Comparison of ENCODE assay signal across 10 cellular contexts in the genomic region with DNA sequence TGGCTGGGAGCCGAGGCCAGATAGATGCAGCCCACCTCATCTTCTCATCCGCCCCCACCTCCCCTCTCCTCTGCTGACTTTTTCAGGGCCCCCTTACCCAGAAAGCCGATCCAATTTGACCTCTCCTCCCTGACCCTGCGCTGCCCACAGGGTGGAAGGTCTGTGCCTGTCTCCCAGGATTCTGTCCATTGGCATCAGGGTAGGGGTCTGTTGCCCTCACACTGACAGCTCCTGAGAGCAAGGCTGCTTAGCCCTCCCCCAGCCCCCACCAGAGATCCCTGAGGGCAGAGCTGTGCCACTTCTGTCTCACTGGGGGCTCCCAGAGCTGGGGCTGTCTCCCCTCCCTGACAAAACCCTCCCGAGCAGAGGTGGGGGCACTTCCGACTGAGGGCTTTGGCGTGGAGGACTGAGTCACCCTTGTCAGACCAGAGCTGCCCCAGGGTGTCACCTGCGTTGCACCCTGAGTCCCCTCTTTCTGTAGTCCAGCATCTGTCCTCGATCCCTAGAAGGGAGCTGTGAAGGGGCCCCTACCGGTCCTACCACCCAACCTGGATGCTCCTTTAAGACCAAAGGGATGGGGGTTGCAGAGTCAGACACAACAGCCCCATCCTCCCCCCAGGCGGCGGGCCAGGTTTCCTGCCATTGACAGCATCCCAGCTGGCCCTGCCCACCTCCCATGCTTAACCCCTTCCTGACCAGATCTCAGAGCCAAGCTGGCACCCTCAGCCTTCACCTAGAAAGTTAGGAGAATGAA. TPM values are rescaled to one million over a fixed set of nuclear protein-coding genes. Genes with fewer than 3 reads are reported as not detected.
DNase-seq lines count a peak whose midpoint lies in the region; ATAC-seq and TF ChIP-seq lines count a peak whose summit lies in the region.
"Had no signal": no experiment of that assay in that cellular context is flagged by ENCODE, and none has a peak within 500 bp of the region (broad histone marks: within the 10 kb centered on the region; RNA-seq: fewer than 3 reads in every experiment).

No MANE protein-coding gene starts in this region.

- peak; percentile 51 for DNase-seq in BE2C
- DNase-seq in KBM-7 = peak; percentile 30
- peak; percentile 61 for DNase-seq in endothelial cell (ENCODE audit: low spot score)
- DNase-seq in mesothelial cell of epicardium (ENCODE audit: low spot score in 2 of 2, unreplicated experiment in 2 of 2) = no peak
- DNase-seq in NK-92 treated with Interleukin-12 subunit alpha and Interleukin-12 subunit beta, amount 100 ng/mL, for 24 hours (lab: John Stamatoyannopoulos, UW) = no peak
- DNase-seq: NCI-H1092 treated with DMSO at 0.1 percent for 48 hours had no signal

- H3K36me3 ChIP-seq in BE2C = no peaks in the 10 kb centered on the region

- no peaks in the 10 kb centered on the region for H3K36me3 Mint-ChIP-seq in endothelial cell (ENCODE audit: low read depth, unreplicated experiment)
- H3K36me3 Mint-ChIP-seq in mesothelial cell of epicardium = no peaks in the 10 kb centered on the region

- H3K9me3 Mint-ChIP-seq in endothelial cell (ENCODE audit: unreplicated experiment) = no peaks in the 10 kb centered on the region
- H3K9me3 Mint-ChIP-seq in mesothelial cell of epicardium = no peaks in the 10 kb centered on the region

- no peak overlapping the region for H3K27ac Mint-ChIP-seq in endothelial cell (ENCODE audit: unreplicated experiment)
- H3K27ac Mint-ChIP-seq in mesothelial cell of epicardium = no peak overlapping the region

- in situ Hi-C loops in KBM-7 (cut with MboI; ENCODE audit: low pct_unique_long_range_greater_than_20kb, low sequenced_read_pairs) = no loop called here

- TF ChIP-seq CTCF in BE2C (IDR thresholded peaks at IDR 0.05; ENCODE audit: low read depth, low read length) (no peak), endothelial cell (IDR thresholded peaks at IDR 0.05; ENCODE audit: unreplicated experiment) (no peak), mesothelial cell of epicardium (IDR thresholded peaks at IDR 0.05; ENCODE audit: unreplicated experiment) (no peak)

- H3K4me1 Mint-ChIP-seq in endothelial cell (ENCODE audit: unreplicated experiment) (peaks cover 50% of the 10 kb centered on the region), mesothelial cell of epicardium (peaks cover 50% of the 10 kb centered on the region)

- peaks cover 18% of the 10 kb centered on the region for H3K27me3 Mint-ChIP-seq in endothelial cell (ENCODE audit: unreplicated experiment)
- peaks cover 4% of the 10 kb centered on the region for H3K27me3 Mint-ChIP-seq in mesothelial cell of epicardium (ENCODE audit: low read depth)

- no peaks in the 10 kb centered on the region for H3K9me3 ChIP-seq in BE2C

- peak overlapping the region; percentile 79 for H3K4me3 Mint-ChIP-seq in endothelial cell (ENCODE audit: unreplicated experiment)
- H3K4me3 Mint-ChIP-seq in mesothelial cell of epicardium = peak overlapping the region; percentile 13

- peaks cover 7% of the 10 kb centered on the region for H3K4me1 ChIP-seq in BE2C

- no peaks in the 10 kb centered on the region for H3K27me3 ChIP-seq in BE2C

- no peak overlapping the region for H3K4me3 ChIP-seq in BE2C (ENCODE audit: low read depth, low read length)

- ATAC-seq in GM18519 (IDR thresholded peaks at IDR 0.05; ENCODE audit: low FRiP score, unreplicated experiment) (no peak), GM21619 (IDR thresholded peaks at IDR 0.05; ENCODE audit: unreplicated experiment) (no peak)
- ATAC-seq in activated CD4-positive, CD25-positive, alpha-beta regulatory T cell treated with anti-CD3 and anti-CD28 coated beads, Interleukin-2, amount 50 U/mL, for 24 hours = no peak

RNA-seq across cellular contexts. Expression of gene FAM110D, which starts 2.4 kb away (rescaled TPM):
- 1.7 TPM for polyA plus RNA-seq in BE2C (2012; ENCODE audit: insufficient read depth, insufficient read length, low read depth)
- total RNA-seq in endothelial cell (ENCODE audit: unreplicated experiment) (13.5 TPM), mesothelial cell of epicardium (0.58 to 0.84 TPM (median 0.69 TPM) in 3 replicates)
- total RNA-seq: T-helper 2 cell treated with Interferon-gamma antibody and Interleukin-4, amounts not matched to agents 100 ng/mL and 5 ng/mL, for 36 hours had no signal

RNA-seq across cellular contexts. Expression of gene C1orf232, which starts 12.3 kb away (rescaled TPM):
- polyA plus RNA-seq in BE2C (2012; ENCODE audit: insufficient read depth, insufficient read length, low read depth) = not detected
- not detected for total RNA-seq in endothelial cell (ENCODE audit: unreplicated experiment)
- total RNA-seq in mesothelial cell of epicardium = not detected in 3 replicates
- total RNA-seq: T-helper 2 cell treated with Interferon-gamma antibody and Interleukin-4, amounts not matched to agents 100 ng/mL and 5 ng/mL, for 36 hours had no signal

RNA-seq across cellular contexts. Expression of gene ZNF593, which starts 13.2 kb away (rescaled TPM):
- polyA plus RNA-seq in BE2C (2012; ENCODE audit: insufficient read depth, insufficient read length, low read depth) = 226 TPM
- 17.9 TPM for total RNA-seq in endothelial cell (ENCODE audit: unreplicated experiment)
- total RNA-seq in mesothelial cell of epicardium = 27.1 to 28.7 TPM (median 28.6 TPM) in 3 replicates

RNA-seq across cellular contexts. Expression of gene ZNF593OS, which starts 15.2 kb away (rescaled TPM):
- 4.0 TPM for polyA plus RNA-seq in BE2C (2012; ENCODE audit: insufficient read depth, insufficient read length, low read depth)
- not detected for total RNA-seq in endothelial cell (ENCODE audit: unreplicated experiment)
- total RNA-seq in mesothelial cell of epicardium = not detected in 3 replicates
- total RNA-seq: T-helper 2 cell treated with Interferon-gamma antibody and Interleukin-4, amounts not matched to agents 100 ng/mL and 5 ng/mL, for 36 hours had no signal

RNA-seq across cellular contexts. Expression of gene CNKSR1, which starts 20.8 kb away (rescaled TPM):
- polyA plus RNA-seq in BE2C (2012; ENCODE audit: insufficient read depth, insufficient read length, low read depth) = 0.36 TPM
- total RNA-seq in endothelial cell (ENCODE audit: unreplicated experiment) (10.0 TPM), mesothelial cell of epicardium (50.2 to 53.9 TPM (median 52.2 TPM) in 3 replicates)

Comparison
In these comparisons a context has a peak if more than half of its experiments do, and no peak if none do; other contexts are left out.
1. DNase-seq: peak in BE2C (single experiment), KBM-7 (single experiment) and endothelial cell (single experiment); none in mesothelial cell of epicardium (0 of 2) and NK-92 treated with Interleukin-12 subunit alpha and Interleukin-12 subunit beta, amount 100 ng/mL, for 24 hours (single experiment).